21 cellular contexts compared by ENCODE assay signal in the genomic region with DNA sequence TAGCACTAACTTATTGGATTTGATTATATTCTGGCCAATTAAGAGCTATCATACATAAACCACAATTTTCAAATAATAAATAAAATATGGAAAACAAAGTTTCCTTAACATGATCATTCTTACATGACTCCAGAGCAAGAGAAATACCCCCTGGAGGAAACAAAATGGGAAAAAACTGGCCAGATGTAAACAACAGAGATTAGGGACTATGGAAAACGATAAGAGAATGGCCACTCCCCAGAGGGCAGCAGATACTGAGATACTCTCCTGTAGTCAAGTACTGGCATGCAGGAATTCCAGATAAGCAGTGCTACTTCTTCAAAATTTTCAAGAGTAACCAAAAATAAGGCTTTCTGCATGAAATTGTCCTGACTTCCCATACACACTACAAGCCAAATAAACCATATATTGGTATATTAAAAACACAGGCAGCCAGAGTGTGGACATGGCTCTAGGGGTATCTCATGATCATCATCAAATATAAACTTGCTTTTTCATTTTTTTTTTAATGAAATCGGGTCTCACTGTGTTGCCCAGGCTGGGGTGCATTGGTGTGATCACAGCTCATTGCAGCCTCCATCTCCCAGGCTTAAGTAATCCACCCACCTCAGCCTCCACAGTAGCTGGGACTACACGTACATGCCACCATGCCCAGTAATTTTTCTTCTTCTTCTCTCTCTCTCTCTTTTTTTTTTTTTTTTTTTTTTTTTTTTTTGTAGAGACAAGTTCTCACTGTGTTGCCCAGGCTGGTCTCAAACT.
"Had no signal": no experiment of that assay in that cellular context is flagged by ENCODE, and none has a peak within 500 bp of the region (broad histone marks: within the 10 kb centered on the region; RNA-seq: fewer than 3 reads in every experiment).

No MANE protein-coding gene starts in this region.

- H3K36me3 ChIP-seq: brain microvascular endothelial cell, suprapubic skin had no signal

- H3K27me3 Mint-ChIP-seq: activated naive CD8-positive, alpha-beta T cell treated with anti-CD3 and anti-CD28 coated beads, Interleukin-2, amount 10 ng/mL, durations not matched to agents 7 days and 5 days; naive thymus-derived CD4-positive, alpha-beta T cell; type B pancreatic cell had no signal

- H3K27ac ChIP-seq: brain microvascular endothelial cell, dorsolateral prefrontal cortex, suprapubic skin had no signal

- H3K4me3 ChIP-seq: dorsolateral prefrontal cortex, lung, suprapubic skin had no signal

- H3K4me1 Mint-ChIP-seq: activated naive CD8-positive, alpha-beta T cell treated with anti-CD3 and anti-CD28 coated beads, Interleukin-2, amount 10 ng/mL, durations not matched to agents 7 days and 5 days had no signal

- H3K4me3 Mint-ChIP-seq: activated CD8-positive, alpha-beta T cell treated with anti-CD3 and anti-CD28 coated beads, Interleukin-2, amount 10 ng/mL, durations not matched to agents 7 days and 5 days; activated naive CD8-positive, alpha-beta T cell treated with anti-CD3 and anti-CD28 coated beads, Interleukin-2, amount 10 ng/mL, durations not matched to agents 7 days and 5 days; naive thymus-derived CD4-positive, alpha-beta T cell; type B pancreatic cell had no signal

- H3K9me3 ChIP-seq: suprapubic skin had no signal

- H3K9me3 Mint-ChIP-seq: activated naive CD8-positive, alpha-beta T cell treated with anti-CD3 and anti-CD28 coated beads, Interleukin-2, amount 10 ng/mL, durations not matched to agents 7 days and 5 days; naive thymus-derived CD4-positive, alpha-beta T cell; type B pancreatic cell had no signal

- H3K27ac Mint-ChIP-seq: activated CD8-positive, alpha-beta T cell treated with anti-CD3 and anti-CD28 coated beads, Interleukin-2, amount 10 ng/mL, durations not matched to agents 7 days and 5 days; activated naive CD8-positive, alpha-beta T cell treated with anti-CD3 and anti-CD28 coated beads, Interleukin-2, amount 10 ng/mL, durations not matched to agents 7 days and 5 days; naive thymus-derived CD4-positive, alpha-beta T cell; type B pancreatic cell had no signal

- H3K4me1 ChIP-seq: suprapubic skin had no signal

- FAIRE-seq: endometrium had no signal

- ATAC-seq: activated CD8-positive, alpha-beta T cell treated with anti-CD3 and anti-CD28 coated beads, Interleukin-2, amount 10 ng/mL, durations not matched to agents 7 days and 5 days; esophagus mucosa; naive thymus-derived CD4-positive, alpha-beta T cell; stimulated activated naive CD8-positive, alpha-beta T cell treated with anti-CD3 and anti-CD28 coated beads, Interleukin-15, Interleukin-2, amounts not matched to agents 100 U/mL and 50 U/mL, for 24 hours had no signal

- H3K27me3 ChIP-seq: brain microvascular endothelial cell, dorsolateral prefrontal cortex, suprapubic skin had no signal

- DNase-seq: activated CD4-positive, alpha-beta T cell treated with anti-CD3 and anti-CD28 coated beads for 4 hours; activated CD8-positive, alpha-beta memory T cell treated with anti-CD3 and anti-CD28 coated beads, Interleukin-2, amount 50 U/mL, for 4 hours; activated CD8-positive, alpha-beta T cell treated with anti-CD3 and anti-CD28 coated beads, Interleukin-2, amount 10 ng/mL, durations not matched to agents 7 days and 5 days; activated naive CD4-positive, alpha-beta T cell; activated naive CD8-positive, alpha-beta T cell treated with anti-CD3 and anti-CD28 coated beads, Interleukin-2, amount 10 ng/mL, durations not matched to agents 7 days and 5 days; anterior cingulate cortex; brain microvascular endothelial cell; cerebellar nuclear complex; dorsolateral prefrontal cortex; naive thymus-derived CD4-positive, alpha-beta T cell; posterior cingulate gyrus; retina; stimulated activated CD4-positive, alpha-beta T cell treated with anti-CD3 and anti-CD28 coated beads, Interleukin-15, amount 100 ng/mL, for 24 hours; stimulated activated CD4-positive, alpha-beta T cell treated with anti-CD3 and anti-CD28 coated beads, Interleukin-4, amount 100 ng/mL, for 24 hours; stimulated activated naive CD8-positive, alpha-beta T cell treated with anti-CD3 and anti-CD28 coated beads, Interleukin-15, Interleukin-2, amounts not matched to agents 100 U/mL and 50 U/mL, for 24 hours; T-helper 9 cell had no signal
